Comparison of ENCODE assay signal across 20 cellular contexts in the genomic region with DNA sequence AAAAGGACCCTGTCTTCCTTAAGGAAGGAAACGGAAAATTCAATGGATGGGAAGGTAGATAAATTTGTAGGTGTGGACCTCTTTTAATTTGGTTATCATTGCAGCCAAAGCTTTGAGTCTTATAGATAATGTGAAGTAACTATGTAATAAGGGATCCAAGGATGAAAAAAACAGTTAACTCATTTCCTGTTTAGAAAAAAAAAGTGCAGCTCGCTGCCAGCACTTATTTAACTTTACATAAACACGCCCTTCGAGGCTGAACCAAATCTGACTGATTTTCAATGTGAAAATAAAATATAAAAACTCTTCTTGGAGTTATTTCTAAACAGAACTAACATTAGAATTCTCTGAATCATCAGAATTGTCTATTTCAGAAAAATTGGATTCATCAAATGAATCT. TPM values are rescaled to one million over a fixed set of nuclear protein-coding genes. Genes with fewer than 3 reads are reported as not detected.
A peak's percentile ranks its signal among the peaks of the same experiment; 100 is the strongest.
DNase-seq lines count a peak whose midpoint lies in the region; ATAC-seq and TF ChIP-seq lines count a peak whose summit lies in the region.
"Had no signal": no experiment of that assay in that cellular context is flagged by ENCODE, and none has a peak within 500 bp of the region (broad histone marks: within the 10 kb centered on the region; RNA-seq: fewer than 3 reads in every experiment).

No MANE protein-coding gene starts in this region.

- ATAC-seq in heart left ventricle (no peak), left cardiac atrium (no peak)
- ATAC-seq: left lobe of liver; stimulated activated naive CD8-positive, alpha-beta T cell treated with anti-CD3 and anti-CD28 coated beads, Interleukin-15, amount 100 ng/mL, for 72 hours had no signal

- no peak overlapping the region for H3K18ac ChIP-seq in H9 (ENCODE audit: insufficient read length, low read depth, low read length)

- no peak overlapping the region for H4K5ac ChIP-seq in H9 (ENCODE audit: insufficient read length, low read depth, low read length)

- no peaks in the 10 kb centered on the region for H3K79me1 ChIP-seq in H9 (ENCODE audit: insufficient read depth, low read depth, low read length, poor library complexity, severe bottlenecking)

- H2BK20ac ChIP-seq in H9 (ENCODE audit: low read depth, low read length, poor library complexity, severe bottlenecking), result no peak overlapping the region

- no peaks in the 10 kb centered on the region for H3K79me2 ChIP-seq in H9 (ENCODE audit: insufficient read depth, low read length)

- no peak overlapping the region for H3K56ac ChIP-seq in H9 (ENCODE audit: insufficient read length, low read depth, low read length)

- no peak overlapping the region for H4K8ac ChIP-seq in H9 (replicated peaks; ENCODE audit: insufficient read length, low read depth, low read length)

- H3K23me2 ChIP-seq in H9 (ENCODE audit: insufficient read length, low read depth, low read length, poor library complexity, severe bottlenecking), result no peaks in the 10 kb centered on the region

- peak overlapping the region in 8 of 12 donors; percentile 13 to 57 (median 38) for H3K27ac ChIP-seq in heart left ventricle
- H3K27ac ChIP-seq in subcutaneous abdominal adipose tissue (ENCODE audit: low read depth, low read length), result peak overlapping the region; percentile 77
- H3K27ac ChIP-seq in H9 (ENCODE audit: insufficient read length, low read depth, low read length), result no peak overlapping the region
- H3K27ac ChIP-seq: vagina had no signal

- DNase-seq in heart left ventricle, result no peak
- no peak for DNase-seq in left cardiac atrium
- DNase-seq in amniotic epithelial cell (ENCODE audit: low read depth), result peak; percentile 43
- peak; percentile 64 for DNase-seq in fibroblast of villous mesenchyme (ENCODE audit: low read depth)
- no peak for DNase-seq in COR-L47 (lab: John Stamatoyannopoulos, UW)
- no peak for DNase-seq in COLO668 (lab: John Stamatoyannopoulos, UW; ENCODE audit: unreplicated experiment)
- DNase-seq in H9, result no peak
- DNase-seq: activated B cell treated with CpG ODN at 0.5 μM for 24 hours; amniotic stem cell; cortex of kidney; NCI-H1105 treated with DMSO at 0.1 percent for 48 hours; posterior cingulate gyrus; RPMI8226; stimulated activated CD4-positive, alpha-beta T cell treated with anti-CD3 and anti-CD28 coated beads, Interleukin-15, amount 100 ng/mL, for 24 hours; stimulated activated naive CD8-positive, alpha-beta T cell treated with anti-CD3 and anti-CD28 coated beads, Interleukin-15, amount 100 ng/mL, for 72 hours; T-cell had no signal

- H3K4me1 ChIP-seq in heart left ventricle, result peaks cover 0 to 32% (median 13%) of the 10 kb centered on the region in 12 donors
- peaks cover 0 to 16% (median 14%) of the 10 kb centered on the region in 5 donors for H3K4me1 ChIP-seq in subcutaneous abdominal adipose tissue (ENCODE audit: control insufficient read depth in 5 of 5, insufficient read depth in 5 of 5, low read length in 5 of 5)
- no peaks in the 10 kb centered on the region for H3K4me1 ChIP-seq in H9 (ENCODE audit: insufficient read depth, low read length)
- H3K4me1 ChIP-seq: vagina had no signal

- no peak overlapping the region for H3T11ph ChIP-seq in H9 (ENCODE audit: low read length)

- H3K9me3 Mint-ChIP-seq in H9, result no peaks in the 10 kb centered on the region
- H3K9me3 Mint-ChIP-seq: activated B cell treated with CpG ODN at 0.5 μM for 24 hours; activated T-helper 2 cell treated with anti-CD3 and anti-CD28 coated beads, Interferon-gamma antibody, Interleukin-2, Interleukin-4, amounts not matched to agents 10 μg/mL and 5 μg/mL and 100 μg/mL, durations not matched to agents 14 hours and 24 hours and 36 hours; stimulated activated naive CD8-positive, alpha-beta T cell treated with anti-CD3 and anti-CD28 coated beads, Interleukin-15, amount 100 ng/mL, for 72 hours; T-cell had no signal

- no peak overlapping the region for H4K91ac ChIP-seq in H9 (ENCODE audit: insufficient read length, low read depth, low read length)

- H3K27me3 ChIP-seq in heart left ventricle, result no peaks in the 10 kb centered on the region
- no peaks in the 10 kb centered on the region for H3K27me3 ChIP-seq in subcutaneous abdominal adipose tissue (ENCODE audit: control insufficient read depth in 5 of 5, insufficient read depth in 4 of 5, low read length in 5 of 5)
- H3K27me3 ChIP-seq in H9 (ENCODE audit: insufficient read depth, low read length), result no peaks in the 10 kb centered on the region
- H3K27me3 ChIP-seq: vagina had no signal

- H3K27ac Mint-ChIP-seq in H9, result no peak overlapping the region
- H3K27ac Mint-ChIP-seq: activated B cell treated with CpG ODN at 0.5 μM for 24 hours; activated T-helper 2 cell treated with anti-CD3 and anti-CD28 coated beads, Interferon-gamma antibody, Interleukin-2, Interleukin-4, amounts not matched to agents 10 μg/mL and 5 μg/mL and 100 μg/mL, durations not matched to agents 14 hours and 24 hours and 36 hours; T-cell had no signal

- no peaks in the 10 kb centered on the region for H4K20me1 ChIP-seq in H9 (ENCODE audit: control insufficient read depth, insufficient read depth, insufficient read length)

- no peaks in the 10 kb centered on the region for H3K27me3 Mint-ChIP-seq in H9 (ENCODE audit: low read depth)
- H3K27me3 Mint-ChIP-seq: activated B cell treated with CpG ODN at 0.5 μM for 24 hours; stimulated activated naive CD8-positive, alpha-beta T cell treated with anti-CD3 and anti-CD28 coated beads, Interleukin-15, amount 100 ng/mL, for 72 hours; T-cell had no signal

- peak overlapping the region in 1 of 12 donors; percentile 20 for H3K4me3 ChIP-seq in heart left ventricle
- H3K4me3 ChIP-seq in fibroblast of villous mesenchyme (ENCODE audit: low read depth, low read length), result no peak overlapping the region
- H3K4me3 ChIP-seq in subcutaneous abdominal adipose tissue (ENCODE audit: low read depth in 1 of 5, low read length in 5 of 5), result no peak overlapping the region
- H3K4me3 ChIP-seq: vagina had no signal

- no peak overlapping the region for H3K4me2 ChIP-seq in H9 (ENCODE audit: insufficient read depth, insufficient read length, low read length)

- no peak overlapping the region for H3K14ac ChIP-seq in H9 (ENCODE audit: insufficient read depth, low read length)

- intact Hi-C loops in heart left ventricle (cut with DNase I), result loop anchor here in 3 of 10 donors (10.0 kb wide), 4 partner anchors 113 to 507 kb away; a partner anchor contains a TSS
- intact Hi-C loops in left cardiac atrium (cut with DNase I), result no loop called here

- H2BK15ac ChIP-seq in H9 (ENCODE audit: low read depth, low read length), result no peak overlapping the region

- no peak overlapping the region for H3K4me3 Mint-ChIP-seq in H9
- H3K4me3 Mint-ChIP-seq: activated B cell treated with CpG ODN at 0.5 μM for 24 hours; stimulated activated naive CD8-positive, alpha-beta T cell treated with anti-CD3 and anti-CD28 coated beads, Interleukin-15, amount 100 ng/mL, for 72 hours; T-cell had no signal

- 38 to 54% (median 48%) methylated on average over 4 of the region's 4 CpGs for WGBS in heart left ventricle, 4 donors
- no CpG with 5 or more reads among the region's 4 CpGs for WGBS in H9 (ENCODE audit: extremely low coverage, insufficient read length, low lambda C conversion rate)

- no peaks in the 10 kb centered on the region for H3K4me1 Mint-ChIP-seq in H9

- peak overlapping the region in 1 of 5 donors; percentile 24 for H3K9ac ChIP-seq in subcutaneous abdominal adipose tissue (ENCODE audit: low read length in 5 of 5)
- H3K9ac ChIP-seq in H9 (ENCODE audit: extremely low read depth, insufficient read length, low read length), result no peak overlapping the region

- no peak overlapping the region for H2AK5ac ChIP-seq in H9 (ENCODE audit: insufficient read length, low read length)

- H2BK5ac ChIP-seq in H9 (ENCODE audit: insufficient read length, low read length), result no peak overlapping the region

- TF ChIP-seq POLR2A in heart left ventricle (IDR thresholded peaks at IDR 0.05), result no peak

- no peaks in the 10 kb centered on the region for H3K9me3 ChIP-seq in heart left ventricle
- no peaks in the 10 kb centered on the region for H3K9me3 ChIP-seq in subcutaneous abdominal adipose tissue (ENCODE audit: control insufficient read depth in 5 of 5, low read length in 5 of 5)
- no peaks in the 10 kb centered on the region for H3K9me3 ChIP-seq in H9 (ENCODE audit: control insufficient read depth, low read depth, low read length)
- H3K9me3 ChIP-seq: vagina had no signal

- H2AFZ ChIP-seq in H9 (ENCODE audit: low read length), result no peak overlapping the region

- no peak overlapping the region for H2BK120ac ChIP-seq in H9 (ENCODE audit: low read depth, low read length, poor library complexity, severe bottlenecking)

- no peak overlapping the region for H3K4ac ChIP-seq in H9 (ENCODE audit: low read depth, low read length)

- H3K36me3 Mint-ChIP-seq in H9 (ENCODE audit: insufficient read depth in 1 of 3, low read depth in 3 of 3), result no peaks in the 10 kb centered on the region

- H2BK12ac ChIP-seq in H9 (ENCODE audit: insufficient read length, low read depth, low read length), result no peak overlapping the region

- no peak overlapping the region for H3K23ac ChIP-seq in H9 (ENCODE audit: insufficient read length, low read depth, low read length)

- H3K36me3 ChIP-seq in heart left ventricle (peaks cover 0 to 21% (median 0%) of the 10 kb centered on the region in 9 donors), subcutaneous abdominal adipose tissue (ENCODE audit: control insufficient read depth in 5 of 5, insufficient read depth in 5 of 5, low read length in 5 of 5) (no peaks in the 10 kb centered on the region)

- TF ChIP-seq CTCF in heart left ventricle (IDR thresholded peaks at IDR 0.05), result no peak
- TF ChIP-seq CTCF in fibroblast of villous mesenchyme (IDR thresholded peaks at IDR 0.05; ENCODE audit: insufficient read depth, low read depth, low read length), result no peak
- no peak for TF ChIP-seq CTCF in H9 (conservative IDR thresholded peaks at IDR 0.05)

RNA-seq across cellular contexts. Expression of a gene that starts 6.9 kb away (rescaled TPM):
- total RNA-seq in heart left ventricle (10 to 100 TPM; 16.1 to 28.7 (median 19.1) TPM), left cardiac atrium (10 to 100 TPM; 18.5 to 19.5 TPM), fibroblast of villous mesenchyme (12.1 and 12.2 TPM in 2 replicates), H9 (2021) (10.7 and 14.8 TPM in 2 replicates)
- 1 to 10 TPM; 6.2 to 7.3 TPM for polyA plus RNA-seq in heart left ventricle

Comparison
In these comparisons a context has a peak if more than half of its experiments do, and no peak if none do; other contexts are left out.
1. DNase-seq: peak in amniotic epithelial cell (single experiment) and fibroblast of villous mesenchyme (single experiment); none in heart left ventricle (0 of 5), left cardiac atrium (single experiment), COR-L47 (single experiment), COLO668 (single experiment) and H9 (single experiment).